Comparison of ENCODE assay signal across 18 cellular contexts in the genomic region with DNA sequence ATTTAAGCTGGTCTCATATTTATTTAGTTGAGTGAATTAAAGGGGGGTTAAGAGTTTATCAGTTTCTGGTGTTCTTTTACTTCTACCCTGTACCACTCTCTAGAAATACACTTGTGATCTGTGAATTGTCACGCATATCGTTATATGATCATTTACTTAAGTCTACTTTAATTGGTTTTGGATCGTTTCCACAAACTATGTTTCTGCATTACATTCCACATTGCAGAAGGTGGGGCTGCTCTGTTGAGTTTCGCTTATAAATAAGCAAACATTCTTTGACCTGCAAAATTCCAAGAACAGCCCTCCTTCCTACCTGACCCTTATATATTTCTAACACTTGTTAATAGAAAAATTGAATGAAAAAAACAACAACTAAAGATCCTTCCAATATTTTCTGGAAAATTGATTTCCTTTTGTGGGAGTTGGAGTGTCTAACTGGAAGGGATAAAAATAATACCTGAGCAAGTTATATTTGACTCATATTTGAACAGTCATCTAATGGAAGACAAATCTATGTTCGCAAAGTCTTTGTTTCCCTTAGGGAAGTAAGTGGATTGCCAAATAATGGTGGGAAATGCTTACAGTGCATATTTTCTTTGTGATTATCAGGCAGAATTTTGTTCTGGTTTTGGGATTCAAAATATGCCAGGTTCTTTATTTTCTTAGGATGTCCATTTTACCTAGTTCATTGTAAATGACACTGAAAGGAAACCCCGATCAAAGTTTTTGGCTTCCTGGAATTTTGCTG.
"Had no signal": no experiment of that assay in that cellular context is flagged by ENCODE, and none has a peak within 500 bp of the region (broad histone marks: within the 10 kb centered on the region; RNA-seq: fewer than 3 reads in every experiment).

No MANE protein-coding gene starts in this region.

- DNase-seq: activated CD4-positive, alpha-beta T cell treated with anti-CD3 and anti-CD28 coated beads for 4 hours; activated CD8-positive, alpha-beta T cell treated with anti-CD3 and anti-CD28 coated beads for 36 hours; activated gamma-delta T cell; activated T-cell treated with anti-CD3 and anti-CD28 coated beads, Interleukin-2, amount 50 U/mL, for 48 hours; colonic mucosa; gastrocnemius medialis; heart left ventricle; left cardiac atrium; naive thymus-derived CD4-positive, alpha-beta T cell; stimulated activated CD4-positive, alpha-beta T cell treated with anti-CD3 and anti-CD28 coated beads, Interleukin-4, amount 100 ng/mL, for 4 hours; stimulated activated CD8-positive, alpha-beta memory T cell treated with anti-CD3 and anti-CD28 coated beads, Interleukin-4, amount 100 ng/mL, for 48 hours; stimulated activated naive CD8-positive, alpha-beta T cell treated with anti-CD3 and anti-CD28 coated beads, Interleukin-15, Interleukin-2, amounts not matched to agents 100 U/mL and 50 U/mL, for 24 hours; T-helper 2 cell had no signal

- ATAC-seq: activated CD8-positive, alpha-beta T cell treated with anti-CD3 and anti-CD28 coated beads for 36 hours; activated naive CD4-positive, alpha-beta T cell treated with anti-CD3 and anti-CD28 coated beads, Interleukin-2, amount 50 U/mL, for 72 hours; gastrocnemius medialis; heart left ventricle; left cardiac atrium; naive thymus-derived CD4-positive, alpha-beta T cell; stimulated activated naive CD8-positive, alpha-beta T cell treated with anti-CD3 and anti-CD28 coated beads, Interleukin-15, Interleukin-2, amounts not matched to agents 100 U/mL and 50 U/mL, for 24 hours; WTC11 had no signal

- H3K4me3 ChIP-seq: colonic mucosa, gastrocnemius medialis, heart left ventricle, lung, skin epidermis, suprapubic skin had no signal
